ENCODE assay signal across 33 cellular contexts in the genomic region with DNA sequence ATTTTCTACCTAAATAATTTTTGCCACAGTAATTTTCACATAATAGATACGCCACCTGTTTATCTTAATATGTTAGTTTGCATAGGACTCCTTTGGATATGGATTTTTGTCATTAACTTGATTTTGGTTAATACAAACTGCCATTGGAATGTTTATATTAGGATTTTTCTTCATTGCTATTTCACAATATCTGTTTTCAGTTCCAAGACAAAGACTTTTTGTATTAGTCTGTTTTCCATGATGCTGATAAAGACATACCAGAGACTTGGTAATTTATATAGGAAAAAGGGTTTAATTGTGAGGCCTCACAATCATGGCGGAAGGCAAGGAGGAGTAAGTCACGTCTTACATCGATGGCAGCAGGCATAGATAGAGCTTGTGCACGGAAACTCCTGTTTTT.
"Had no signal": no experiment of that assay in that cellular context is flagged by ENCODE, and none has a peak within 500 bp of the region (broad histone marks: within the 10 kb centered on the region; RNA-seq: fewer than 3 reads in every experiment).

No MANE protein-coding gene starts in this region.

- H3K9me3 ChIP-seq: ascending aorta had no signal

- H3K4me1 ChIP-seq: ascending aorta had no signal

- ATAC-seq: activated CD8-positive, alpha-beta T cell treated with anti-CD3 and anti-CD28 coated beads for 36 hours; activated naive CD4-positive, alpha-beta T cell treated with anti-CD3 and anti-CD28 coated beads, Interleukin-2, amount 50 U/mL, for 72 hours; activated T-cell treated with anti-CD3 and anti-CD28 coated beads, Interleukin-2, amount 50 U/mL, for 4 hours; activated T-cell treated with anti-CD3 and anti-CD28 coated beads, Interleukin-2, amount 50 U/mL, for 72 hours; activated T-helper 17 cell treated with anti-CD3 and anti-CD28 coated beads, Interleukin-2, amount 50 U/mL, for 72 hours had no signal

- H3K27me3 ChIP-seq: ascending aorta, cardiac muscle cell had no signal

- H3K4me3 ChIP-seq: ascending aorta, cardiac muscle cell had no signal

- H3K36me3 ChIP-seq: ascending aorta, cardiac muscle cell had no signal

- FAIRE-seq: bronchial epithelial cell, TTC549 had no signal

- DNase-seq: activated B cell treated with CpG ODN at 0.5 μM for 24 hours; activated CD4-positive, alpha-beta memory T cell treated with anti-CD3 and anti-CD28 coated beads for 36 hours; activated CD4-positive, alpha-beta T cell treated with anti-CD3 and anti-CD28 coated beads for 4 hours; activated CD4-positive, alpha-beta T cell treated with anti-CD3 and anti-CD28 coated beads, Interleukin-2, amount 10 ng/mL, durations not matched to agents 24 days and 14 days; activated CD4-positive, alpha-beta T cell treated with anti-CD3 and anti-CD28 coated beads, Interleukin-2, amount 50 U/mL, for 1 hour; activated CD4-positive, alpha-beta T cell treated with anti-CD3 and anti-CD28 coated beads, Interleukin-2, amount 50 U/mL, for 4 hours; activated CD4-positive, CD25-positive, alpha-beta regulatory T cell treated with anti-CD3 and anti-CD28 coated beads, Interleukin-2, amount 50 U/mL, for 72 hours; activated CD8-positive, alpha-beta memory T cell treated with anti-CD3 and anti-CD28 coated beads, Interleukin-2, amount 50 U/mL, for 4 hours; activated CD8-positive, alpha-beta T cell treated with anti-CD3 and anti-CD28 coated beads for 36 hours; activated effector memory CD4-positive, alpha-beta T cell treated with anti-CD3 and anti-CD28 coated beads, Interleukin-2, amount 50 U/mL, for 16 hours; activated gamma-delta T cell treated with Interleukin-2 at 50 U/mL for 16 hours; activated naive CD4-positive, alpha-beta T cell; activated naive CD4-positive, alpha-beta T cell treated with anti-CD3 and anti-CD28 coated beads for 36 hours; activated naive CD4-positive, alpha-beta T cell treated with anti-CD3 and anti-CD28 coated beads, Interleukin-2, amount 50 U/mL, for 16 hours; activated naive CD8-positive, alpha-beta T cell treated with anti-CD3 and anti-CD28 coated beads for 36 hours; activated T-cell treated with anti-CD3 and anti-CD28 coated beads for 4 hours; activated T-cell treated with anti-CD3 and anti-CD28 coated beads, Interleukin-2, amount 50 U/mL, for 1 hour; activated T-cell treated with anti-CD3 and anti-CD28 coated beads, Interleukin-2, amount 50 U/mL, for 4 hours; activated T-cell treated with anti-CD3 and anti-CD28 coated beads, Interleukin-2, amount 50 U/mL, for 72 hours; amygdala; anterior cingulate cortex; caudate nucleus; cerebellar nuclear complex; T-helper 1 cell; T-helper 2 cell; T-helper 9 cell had no signal

- H3K27ac ChIP-seq: ascending aorta, cardiac muscle cell, VCaP had no signal
